9 cellular contexts compared by ENCODE assay signal in the genomic region with DNA sequence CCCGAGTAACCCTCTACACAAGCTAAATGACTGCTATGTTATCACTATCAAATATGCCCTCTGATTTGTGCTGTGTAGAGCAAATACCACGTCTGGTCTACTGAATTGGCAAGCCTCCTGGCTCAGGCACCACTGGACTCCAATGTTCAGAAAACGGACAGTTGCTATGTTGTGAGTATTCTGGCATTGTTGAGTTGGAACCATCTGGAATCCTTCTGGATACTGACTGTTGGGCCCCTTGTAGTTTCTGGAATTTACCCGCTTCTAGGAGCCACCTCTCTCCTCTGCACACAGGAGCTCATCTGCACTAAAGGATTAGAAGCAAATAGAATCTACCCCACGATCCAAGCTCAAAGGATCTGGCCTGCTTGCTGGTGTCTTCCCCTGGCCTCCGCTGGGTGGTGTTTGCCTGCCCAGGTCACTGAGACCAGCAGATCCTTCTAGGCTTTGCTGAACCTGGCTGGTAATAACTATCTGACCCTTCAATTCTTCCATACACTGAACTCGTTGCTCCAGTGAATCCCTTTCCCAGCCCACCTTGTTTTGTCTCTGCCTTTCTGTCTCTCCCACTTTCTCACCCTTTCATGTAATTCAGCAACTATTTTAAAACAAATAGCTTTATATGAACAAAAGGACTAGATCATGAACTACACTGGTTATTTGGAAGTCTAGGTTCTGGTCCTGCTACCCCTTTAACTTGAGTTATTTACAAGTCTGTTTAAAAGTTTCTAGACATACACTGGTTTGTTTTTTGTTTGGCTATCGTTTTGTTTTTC. TPM values are rescaled to one million over a fixed set of nuclear protein-coding genes. Genes with fewer than 3 reads are reported as not detected.
DNase-seq lines count a peak whose midpoint lies in the region; ATAC-seq and TF ChIP-seq lines count a peak whose summit lies in the region.
"Had no signal": no experiment of that assay in that cellular context is flagged by ENCODE, and none has a peak within 500 bp of the region (broad histone marks: within the 10 kb centered on the region; RNA-seq: fewer than 3 reads in every experiment).

No MANE protein-coding gene starts in this region.

- no peaks in the 10 kb centered on the region for H3K27me3 ChIP-seq in tibial nerve

- ATAC-seq in GM21526 (IDR thresholded peaks at IDR 0.05; ENCODE audit: low FRiP score, unreplicated experiment): no peak

- no peak for TF ChIP-seq POLR2A in tibial nerve (IDR thresholded peaks at IDR 0.05)

- H3K27ac ChIP-seq in tibial nerve: peak overlapping the region in 3 of 4 donors; percentile 36 to 94 (median 83)
- H3K27ac ChIP-seq: neutrophil had no signal

- no peak overlapping the region for H3K4me3 ChIP-seq in tibial nerve

- no peaks in the 10 kb centered on the region for H3K9me3 ChIP-seq in tibial nerve
- H3K9me3 ChIP-seq: neutrophil had no signal

- H3K36me3 ChIP-seq in tibial nerve: no peaks in the 10 kb centered on the region

- WGBS in tibial nerve, 2 donors: 69 to 73% methylated on average over 8 of the region's 8 CpGs

- peak; percentile 53 for TF ChIP-seq CTCF in GM13977 (IDR thresholded peaks at IDR 0.05; ENCODE audit: extremely low read depth, insufficient read depth, missing control alignments)
- TF ChIP-seq CTCF in tibial nerve (IDR thresholded peaks at IDR 0.05): peak in 1 of 5 experiments; percentile 10

- TF ChIP-seq EP300 in tibial nerve (IDR thresholded peaks at IDR 0.05): no peak

- H3K4me1 ChIP-seq in tibial nerve: peaks cover 0 to 34% (median 12%) of the 10 kb centered on the region in 4 donors

- in situ Hi-C loops in GM13977 (cut with MboI; ENCODE audit: low pct_unique_long_range_greater_than_20kb, low sequenced_read_pairs, unreplicated experiment): no loop called here

- DNase-seq in GM13977 (ENCODE audit: low spot score) (peak; percentile 60), SW480 (ENCODE audit: low spot score) (peak; percentile 37), iris pigment epithelial cell (ENCODE audit: low read depth) (peak; percentile 36), tibial nerve (ENCODE audit: low spot score in 2 of 2) (no peak), NCI-H1436 treated with DMSO at 0.1 percent for 48 hours (lab: John Stamatoyannopoulos, UW) (no peak), NCI-H2029 (lab: John Stamatoyannopoulos, UW) (no peak)
- DNase-seq: anterior cingulate cortex had no signal

RNA-seq across cellular contexts. Expression of gene HAAO, which starts 2.1 kb away (rescaled TPM):
- 10 to 100 TPM in 1 of 4 donors, 1 to 10 TPM in 3; 5.9 to 24.1 (median 7.6) TPM for total RNA-seq in tibial nerve

RNA-seq across cellular contexts. Expression of gene OXER1, which starts 30.5 kb away (rescaled TPM):
- 1 to 10 TPM in 3 of 4 donors, under 1 TPM in 1; 0.60 to 3.7 (median 1.3) TPM for total RNA-seq in tibial nerve

Comparison
In these comparisons a context has a peak if more than half of its experiments do, and no peak if none do; other contexts are left out.
1. DNase-seq: peak in GM13977 (single experiment), SW480 (single experiment) and iris pigment epithelial cell (single experiment); none in tibial nerve (0 of 2), NCI-H1436 treated with DMSO at 0.1 percent for 48 hours (single experiment) and NCI-H2029 (single experiment).